Comparison of ENCODE assay signal across 7 cellular contexts in the genomic region with DNA sequence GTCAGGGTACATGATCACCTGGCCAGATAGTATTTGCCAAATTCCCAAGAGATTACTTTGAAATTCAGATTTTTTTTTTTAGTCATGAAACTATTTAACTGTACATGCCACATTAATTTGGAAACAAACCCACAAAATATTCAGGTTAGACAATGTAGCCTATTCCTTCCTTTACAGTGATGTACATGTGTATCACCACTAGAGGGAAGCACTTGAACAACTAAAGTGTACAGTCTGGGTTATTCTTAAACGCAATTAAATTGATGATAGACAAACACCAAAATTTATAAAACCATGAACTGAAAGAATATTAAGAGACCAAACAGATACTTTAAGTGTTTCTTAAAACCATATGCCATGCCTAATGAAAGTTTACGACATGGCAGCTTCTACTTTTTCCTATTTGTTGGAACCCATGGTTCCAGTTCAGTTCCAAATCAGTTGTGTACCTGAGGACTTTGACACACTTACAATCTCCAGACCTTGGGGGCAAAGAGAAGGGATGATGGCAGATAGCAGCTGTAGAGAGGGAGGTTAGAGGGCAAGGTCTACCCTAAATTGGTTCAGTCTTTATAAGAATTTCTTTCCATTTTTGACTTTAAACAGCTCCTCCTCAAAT. TPM values are rescaled to one million over a fixed set of nuclear protein-coding genes. Genes with fewer than 3 reads are reported as not detected.
DNase-seq lines count a peak whose midpoint lies in the region; ATAC-seq and TF ChIP-seq lines count a peak whose summit lies in the region.

No MANE protein-coding gene starts in this region.

- ATAC-seq in GM21390 (IDR thresholded peaks at IDR 0.05; ENCODE audit: unreplicated experiment) = peak; percentile 76
- ATAC-seq in HG03520 (IDR thresholded peaks at IDR 0.05; ENCODE audit: unreplicated experiment) = peak; percentile 74

- no peak overlapping the region for H3K4me3 ChIP-seq in OCI-LY7 (ENCODE audit: low read depth, low read length, poor library complexity, severe bottlenecking)

- POLR2A ChIA-PET in OCI-LY7 (lab: Charles Lee) = no interaction called here

- H3K79me2 ChIP-seq in OCI-LY7 (ENCODE audit: insufficient read depth, low read depth, low read length) = no peaks in the 10 kb centered on the region

- CTCF ChIA-PET in OCI-LY7 (lab: Charles Lee; ENCODE audit: unreplicated experiment) = no interaction called here

- no peaks in the 10 kb centered on the region for H3K9me3 ChIP-seq in OCI-LY7 (ENCODE audit: low read length)

- no TSS peak for BruUV-seq in OCI-LY7 (replicated peaks; lab: Mats Ljungman, UMichigan)

- no peaks in the 10 kb centered on the region for H3K9me2 ChIP-seq in OCI-LY7 (ENCODE audit: insufficient read depth, low read length)

- H4K20me1 ChIP-seq in OCI-LY7 (ENCODE audit: insufficient read depth, low read length) = no peaks in the 10 kb centered on the region

- no peak overlapping the region for H2AFZ ChIP-seq in OCI-LY7 (ENCODE audit: low read length)

- DNase-seq in GM04504 (ENCODE audit: low read depth) (peak; percentile 10), OCI-LY7 (ENCODE audit: low spot score) (peak; percentile 51), dedifferentiated amniotic fluid mesenchymal stem cell (ENCODE audit: extremely low spot score) (peak; percentile 43), lung microvascular endothelial cell (ENCODE audit: low read depth in 2 of 2) (peak; percentile 46 to 63)
- DNase-seq in activated CD4-positive, alpha-beta T cell treated with anti-CD3 and anti-CD28 coated beads for 1 hour = no peak

- peaks cover 20% of the 10 kb centered on the region for H3K4me1 ChIP-seq in OCI-LY7 (ENCODE audit: insufficient read depth, low read length, poor library complexity, severe bottlenecking)

- H3K4me2 ChIP-seq in OCI-LY7 (ENCODE audit: low read length) = no peak overlapping the region

- TF ChIP-seq CTCF in OCI-LY7 (conservative IDR thresholded peaks at IDR 0.05; ENCODE audit: low read length) = peak; percentile 80

- no peak overlapping the region for H3K27ac ChIP-seq in OCI-LY7 (ENCODE audit: low read depth, low read length, poor library complexity, severe bottlenecking)

- H3K36me3 ChIP-seq in OCI-LY7 (ENCODE audit: insufficient read depth, low read length) = no peaks in the 10 kb centered on the region

- intact Hi-C loops in OCI-LY7 (cut with micrococcal nuclease; ENCODE audit: unreplicated experiment) = loop anchor here (5.0 kb wide), 1 partner anchor 575 kb away; no protein-coding TSS in a partner anchor

RNA-seq across cellular contexts. Expression of gene TNFSF13B, which starts 52.8 kb away (rescaled TPM):
- total RNA-seq in OCI-LY7 (2014; rRNA removed; shearing (Covaris generic)) = 0.41 TPM in 1 of 2 replicates, not detected in the other
- total RNA-seq in OCI-LY7 (2022) (not detected in 2 replicates), lung microvascular endothelial cell (under 0.01 and 0.60 TPM in 2 replicates)
